Comparison of ENCODE assay signal across 15 cellular contexts in genomic region chr4:169159614-169160013, GRCh38.
DNase-seq lines count a peak whose midpoint lies in the region; ATAC-seq and TF ChIP-seq lines count a peak whose summit lies in the region.
"Had no signal": no experiment of that assay in that cellular context is flagged by ENCODE, and none has a peak within 500 bp of the region (broad histone marks: within the 10 kb centered on the region; RNA-seq: fewer than 3 reads in every experiment).

No MANE protein-coding gene starts in this region.

- DNase-seq in ACHN, result peak; percentile 54
- DNase-seq in HT1080 (ENCODE audit: low read depth), result peak; percentile 23
- peak; percentile 60 for DNase-seq in brain microvascular endothelial cell
- peak; percentile 67 for DNase-seq in glomerular visceral epithelial cell (ENCODE audit: extremely low spot score)
- DNase-seq in germinal center (ENCODE audit: low spot score), result no peak
- no peak for DNase-seq in prostate gland (ENCODE audit: low spot score)
- no peak for DNase-seq in effector memory CD8-positive, alpha-beta T cell
- DNase-seq: AML-193, aorta, mucosa of descending colon, NCI-H345 had no signal

- ATAC-seq in GM18868 (IDR thresholded peaks at IDR 0.05; ENCODE audit: unreplicated experiment), result no peak
- no peak for ATAC-seq in effector memory CD8-positive, alpha-beta T cell (replicated peaks)
- ATAC-seq: mucosa of descending colon had no signal

- no peak for TF ChIP-seq POLR2A in prostate gland (IDR thresholded peaks at IDR 0.05)

- no peak overlapping the region for H3K27ac Mint-ChIP-seq in effector memory CD8-positive, alpha-beta T cell
- H3K27ac Mint-ChIP-seq: activated T-helper 1 cell treated with anti-CD3 and anti-CD28 coated beads, Interleukin-12 subunit alpha, Interleukin-12 subunit beta, Interleukin-2, Interleukin-4 antibody, amounts not matched to agents 30 ng/mL and 10 ng/mL and 1 ng/mL, durations not matched to agents 14 hours and 24 hours and 36 hours; type B pancreatic cell had no signal

- H3K27me3 Mint-ChIP-seq in effector memory CD8-positive, alpha-beta T cell, result peaks cover 29 to 41% of the 10 kb centered on the region in 2 donors
- H3K27me3 Mint-ChIP-seq: type B pancreatic cell had no signal

- intact Hi-C loops in prostate gland (cut with DNase I), result no loop called here

- H3K4me3 Mint-ChIP-seq in effector memory CD8-positive, alpha-beta T cell, result no peak overlapping the region
- H3K4me3 Mint-ChIP-seq: activated T-helper 1 cell treated with anti-CD3 and anti-CD28 coated beads, Interleukin-12 subunit alpha, Interleukin-12 subunit beta, Interleukin-2, Interleukin-4 antibody, amounts not matched to agents 30 ng/mL and 10 ng/mL and 1 ng/mL, durations not matched to agents 14 hours and 24 hours and 36 hours; type B pancreatic cell had no signal

- peaks cover 13% of the 10 kb centered on the region for H3K36me3 ChIP-seq in brain microvascular endothelial cell (replicated peaks)
- H3K36me3 ChIP-seq in prostate gland, result no peaks in the 10 kb centered on the region

- no peak overlapping the region for H3K4me3 ChIP-seq in brain microvascular endothelial cell (ENCODE audit: low read depth, low read length)
- H3K4me3 ChIP-seq in prostate gland, result no peak overlapping the region
- H3K4me3 ChIP-seq: mucosa of descending colon, PC-9 had no signal

- WGBS in prostate gland, result 74% methylated on average over 2 of the region's 2 CpGs

- H3K27me3 ChIP-seq in brain microvascular endothelial cell (replicated peaks), result no peaks in the 10 kb centered on the region
- H3K27me3 ChIP-seq in prostate gland (replicated peaks; ENCODE audit: insufficient read depth), result no peaks in the 10 kb centered on the region

- no peaks in the 10 kb centered on the region for H3K9me3 Mint-ChIP-seq in effector memory CD8-positive, alpha-beta T cell
- H3K9me3 Mint-ChIP-seq: activated T-helper 1 cell treated with anti-CD3 and anti-CD28 coated beads, Interleukin-12 subunit alpha, Interleukin-12 subunit beta, Interleukin-2, Interleukin-4 antibody, amounts not matched to agents 30 ng/mL and 10 ng/mL and 1 ng/mL, durations not matched to agents 14 hours and 24 hours and 36 hours; type B pancreatic cell had no signal

- H3K4me1 Mint-ChIP-seq in effector memory CD8-positive, alpha-beta T cell (ENCODE audit: low read depth in 2 of 2), result no peaks in the 10 kb centered on the region

- in situ Hi-C loops in ACHN (cut with HindIII; ENCODE audit: low pct_ligation_motif_present, low pct_unique_long_range_greater_than_20kb, low sequenced_read_pairs) (no loop called here), brain microvascular endothelial cell (cut with HindIII; ENCODE audit: low pct_ligation_motif_present, low sequenced_read_pairs) (no loop called here)

- H3K4me1 ChIP-seq in prostate gland (replicated peaks), result no peaks in the 10 kb centered on the region

- no peaks in the 10 kb centered on the region for H3K36me3 Mint-ChIP-seq in effector memory CD8-positive, alpha-beta T cell (ENCODE audit: insufficient read depth)

- H3K27ac ChIP-seq in brain microvascular endothelial cell, result peak overlapping the region; percentile 63
- no peak overlapping the region for H3K27ac ChIP-seq in prostate gland
- H3K27ac ChIP-seq: PC-9 had no signal

- TF ChIP-seq CTCF in brain microvascular endothelial cell (IDR thresholded peaks at IDR 0.05; ENCODE audit: low read depth, low read length, missing control alignments) (no peak), prostate gland (IDR thresholded peaks at IDR 0.05) (no peak)

- H3K9me3 ChIP-seq in prostate gland, result no peaks in the 10 kb centered on the region
- H3K9me3 ChIP-seq: mucosa of descending colon had no signal

Comparison
In these comparisons a context has a peak if more than half of its experiments do, and no peak if none do; other contexts are left out.
1. DNase-seq: peak in ACHN (single experiment), HT1080 (single experiment), brain microvascular endothelial cell (single experiment) and glomerular visceral epithelial cell (single experiment); none in germinal center (single experiment), prostate gland (single experiment) and effector memory CD8-positive, alpha-beta T cell (0 of 3).